ENCODE assay signal across 23 cellular contexts in genomic region chr2:174924061-174924693, GRCh38.
"Had no signal": no experiment of that assay in that cellular context is flagged by ENCODE, and none has a peak within 500 bp of the region (broad histone marks: within the 10 kb centered on the region; RNA-seq: fewer than 3 reads in every experiment).

No MANE protein-coding gene starts in this region.

- H3K4me1 ChIP-seq: adrenal gland had no signal

- H3K27ac Mint-ChIP-seq: activated CD8-positive, alpha-beta T cell treated with anti-CD3 and anti-CD28 coated beads, Interleukin-2, amount 10 ng/mL, durations not matched to agents 7 days and 5 days; activated naive CD8-positive, alpha-beta T cell treated with anti-CD3 and anti-CD28 coated beads, Interleukin-2, amount 10 ng/mL, durations not matched to agents 7 days and 5 days; T-cell had no signal

- DNase-seq: activated CD4-positive, alpha-beta T cell treated with anti-CD3 and anti-CD28 coated beads for 48 hours; activated CD4-positive, alpha-beta T cell treated with anti-CD3 and anti-CD28 coated beads, Interleukin-2, amount 50 U/mL, for 4 hours; activated CD8-positive, alpha-beta memory T cell treated with anti-CD3 and anti-CD28 coated beads, Interleukin-2, amount 50 U/mL, for 48 hours; activated CD8-positive, alpha-beta T cell treated with anti-CD3 and anti-CD28 coated beads, Interleukin-2, amount 10 ng/mL, durations not matched to agents 7 days and 5 days; activated naive CD4-positive, alpha-beta T cell treated with anti-CD3 and anti-CD28 coated beads, Interleukin-2, amount 50 U/mL, for 16 hours; activated naive CD8-positive, alpha-beta T cell treated with anti-CD3 and anti-CD28 coated beads, Interleukin-2, amount 10 ng/mL, durations not matched to agents 7 days and 5 days; activated T-cell treated with anti-CD3 and anti-CD28 coated beads, Interleukin-2, amount 50 U/mL, for 1 hour; adrenal gland; anterior cingulate cortex; MG63; MV-4-11; NCI-H1092 treated with DMSO at 0.1 percent for 48 hours; NCI-H1417 treated with DMSO at 0.1 percent for 48 hours; NCI-H1694; NCI-H2029; NCI-H510A treated with DMSO at 0.1 percent for 48 hours; PC-9; SHP77 treated with DMSO at 0.1 percent for 48 hours; T-cell; T-helper 2 cell; T1000; WERI-Rb-1 had no signal

- H3K4me1 Mint-ChIP-seq: activated naive CD8-positive, alpha-beta T cell treated with anti-CD3 and anti-CD28 coated beads, Interleukin-2, amount 10 ng/mL, durations not matched to agents 7 days and 5 days; T-cell had no signal

- H3K4me3 ChIP-seq: adrenal gland, MG63, PC-9 had no signal

- H3K27ac ChIP-seq: adrenal gland, PC-9, WERI-Rb-1 had no signal

- H3K36me3 Mint-ChIP-seq: activated naive CD8-positive, alpha-beta T cell treated with anti-CD3 and anti-CD28 coated beads, Interleukin-2, amount 10 ng/mL, durations not matched to agents 7 days and 5 days; T-cell had no signal

- H3K4me3 Mint-ChIP-seq: activated CD8-positive, alpha-beta T cell treated with anti-CD3 and anti-CD28 coated beads, Interleukin-2, amount 10 ng/mL, durations not matched to agents 7 days and 5 days; activated naive CD8-positive, alpha-beta T cell treated with anti-CD3 and anti-CD28 coated beads, Interleukin-2, amount 10 ng/mL, durations not matched to agents 7 days and 5 days; T-cell had no signal

- H3K36me3 ChIP-seq: adrenal gland, MG63, WERI-Rb-1 had no signal

- H3K27me3 Mint-ChIP-seq: activated naive CD8-positive, alpha-beta T cell treated with anti-CD3 and anti-CD28 coated beads, Interleukin-2, amount 10 ng/mL, durations not matched to agents 7 days and 5 days; T-cell had no signal

- H3K27me3 ChIP-seq: adrenal gland, MG63 had no signal

- H3K9me3 ChIP-seq: adrenal gland, MG63 had no signal

- ATAC-seq: activated CD4-positive, CD25-positive, alpha-beta regulatory T cell treated with anti-CD3 and anti-CD28 coated beads, Interleukin-2, amount 50 U/mL, for 24 hours; activated CD8-positive, alpha-beta T cell treated with anti-CD3 and anti-CD28 coated beads, Interleukin-2, amount 10 ng/mL, durations not matched to agents 7 days and 5 days; T-cell had no signal
